Comparison of ENCODE assay signal across 9 cellular contexts in the genomic region with DNA sequence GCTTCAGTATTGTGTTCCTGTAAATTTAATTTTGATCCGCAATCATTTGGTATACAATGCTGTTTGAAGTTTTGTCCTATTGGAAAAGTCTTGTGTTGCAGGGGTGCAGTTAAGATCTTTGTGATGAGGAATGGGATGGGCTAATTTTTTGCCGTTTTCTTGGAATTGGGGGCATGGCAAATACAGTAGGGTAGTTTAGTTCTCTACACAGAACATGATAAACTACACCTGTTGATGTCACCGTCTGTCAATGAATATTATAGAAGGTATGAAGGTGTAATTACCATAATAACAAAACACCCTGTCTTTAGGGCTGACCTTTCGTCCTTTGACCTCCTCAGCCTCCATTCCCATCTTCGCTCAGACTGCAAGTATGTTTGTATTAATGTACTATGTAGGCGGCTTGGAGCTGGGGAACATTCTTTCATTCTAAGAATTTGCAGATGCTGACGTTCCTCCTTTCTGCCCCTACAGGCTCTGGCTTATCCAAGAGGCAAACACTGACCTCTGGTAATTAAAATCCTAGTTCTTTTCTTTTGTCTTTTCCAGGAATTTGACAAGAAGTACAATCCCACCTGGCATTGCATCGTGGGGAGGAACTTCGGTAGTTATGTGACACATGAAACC. TPM values are rescaled to one million over a fixed set of nuclear protein-coding genes. Genes with fewer than 3 reads are reported as not detected.
DNase-seq lines count a peak whose midpoint lies in the region; ATAC-seq and TF ChIP-seq lines count a peak whose summit lies in the region.
"Had no signal": no experiment of that assay in that cellular context is flagged by ENCODE, and none has a peak within 500 bp of the region (broad histone marks: within the 10 kb centered on the region; RNA-seq: fewer than 3 reads in every experiment).

No MANE protein-coding gene starts in this region.

- no peak for TF ChIP-seq POLR2A in Peyer's patch (IDR thresholded peaks at IDR 0.05)
- no peak for TF ChIP-seq POLR2A in esophagus muscularis mucosa (IDR thresholded peaks at IDR 0.05; ENCODE audit: low read depth)

- H3F3A ChIP-seq in DOHH2 (ENCODE audit: control insufficient read depth, insufficient read depth) = peaks cover 42% of the 10 kb centered on the region

- intact Hi-C loops in esophagus muscularis mucosa (cut with DNase I) = loop anchor here (2.0 kb wide), 1 partner anchor 31 kb away; the partner anchor contains the start of gene COQ5

- H3K27ac Mint-ChIP-seq in progenitor cell of endocrine pancreas = peak overlapping the region; percentile 3

- 21% methylated on average over 9 of the region's 9 CpGs for WGBS in esophagus muscularis mucosa

- peak overlapping the region; percentile 90 for H3K4me3 Mint-ChIP-seq in progenitor cell of endocrine pancreas (ENCODE audit: low read depth)

- peaks cover 9% of the 10 kb centered on the region for H3K36me3 Mint-ChIP-seq in progenitor cell of endocrine pancreas (ENCODE audit: insufficient read depth)

- H3K4me1 Mint-ChIP-seq in progenitor cell of endocrine pancreas (ENCODE audit: low read depth) = peaks cover 22% of the 10 kb centered on the region

- TF ChIP-seq EP300 in esophagus muscularis mucosa (IDR thresholded peaks at IDR 0.05) = no peak

- H3K36me3 ChIP-seq in DOHH2 (ENCODE audit: control insufficient read depth, low read length) (peaks cover 47% of the 10 kb centered on the region), Peyer's patch (peaks cover 0 to 18% (median 0%) of the 10 kb centered on the region in 3 donors), esophagus muscularis mucosa (peaks cover 0 to 50% (median 29%) of the 10 kb centered on the region in 4 donors)

- no peaks in the 10 kb centered on the region for H3K27me3 Mint-ChIP-seq in progenitor cell of endocrine pancreas

- ATAC-seq in GM18519 (IDR thresholded peaks at IDR 0.05; ENCODE audit: low FRiP score, unreplicated experiment) (no peak), GM21619 (IDR thresholded peaks at IDR 0.05; ENCODE audit: unreplicated experiment) (no peak)

- peak overlapping the region; percentile 99 for H3K4me2 ChIP-seq in DOHH2 (ENCODE audit: low read length)

- H3K4me1 ChIP-seq in DOHH2 (ENCODE audit: control insufficient read depth, low read length) (peaks cover 20% of the 10 kb centered on the region), Peyer's patch (peaks cover 0 to 15% (median 7%) of the 10 kb centered on the region in 4 donors), esophagus muscularis mucosa (peaks cover 21 to 36% (median 30%) of the 10 kb centered on the region in 4 donors)

- DNase-seq in Peyer's patch (peak in 1 of 3 donors; percentile 57), esophagus muscularis mucosa (ENCODE audit: extremely low spot score) (no peak), progenitor cell of endocrine pancreas (ENCODE audit: low spot score, unreplicated experiment) (no peak), T1000 (lab: John Stamatoyannopoulos, UW) (no peak), NCI-H226 (no peak)
- DNase-seq: activated CD4-positive, alpha-beta T cell treated with anti-CD3 and anti-CD28 coated beads for 1 hour had no signal

- H3K9me2 ChIP-seq in DOHH2 (replicated peaks; ENCODE audit: control insufficient read depth, low read length) = no peaks in the 10 kb centered on the region

- peaks cover 34% of the 10 kb centered on the region for H3K79me2 ChIP-seq in DOHH2 (ENCODE audit: control insufficient read depth, low read length)

- H3K27ac ChIP-seq in DOHH2 (ENCODE audit: low read depth, low read length) (peak overlapping the region; percentile 83), Peyer's patch (peak overlapping the region in 3 of 4 donors; percentile 87 to 88 (median 88)), esophagus muscularis mucosa (replicated peaks in 1 of 4) (peak overlapping the region; percentile 88 to 94 (median 91))

- H4K20me1 ChIP-seq in DOHH2 (ENCODE audit: control insufficient read depth, insufficient read depth, low read depth, low read length) = peaks cover 11% of the 10 kb centered on the region

- no peaks in the 10 kb centered on the region for H3K9me3 Mint-ChIP-seq in progenitor cell of endocrine pancreas (ENCODE audit: low read depth)

- H3K27me3 ChIP-seq in DOHH2 (ENCODE audit: control insufficient read depth, low read length) = no peaks in the 10 kb centered on the region
- no peaks in the 10 kb centered on the region for H3K27me3 ChIP-seq in Peyer's patch
- H3K27me3 ChIP-seq in esophagus muscularis mucosa = no peaks in the 10 kb centered on the region

- H3K4me3 ChIP-seq in DOHH2 (ENCODE audit: low read length) (peak overlapping the region; percentile 97), Peyer's patch (peak overlapping the region; percentile 70 to 95 (median 90)), esophagus muscularis mucosa (peak overlapping the region; percentile 78 to 96 (median 88))

- H3K9me3 ChIP-seq in DOHH2 (ENCODE audit: control insufficient read depth, insufficient read depth, low read length) = no peaks in the 10 kb centered on the region
- H3K9me3 ChIP-seq in Peyer's patch = no peaks in the 10 kb centered on the region
- H3K9me3 ChIP-seq in esophagus muscularis mucosa = no peaks in the 10 kb centered on the region

- TF ChIP-seq CTCF in DOHH2 (IDR thresholded peaks at IDR 0.05; ENCODE audit: low read depth, low read length, poor library complexity, severe bottlenecking) (no peak), Peyer's patch (IDR thresholded peaks at IDR 0.05) (peak in 3 of 6 experiments; percentile 1 to 5 (median 4)), esophagus muscularis mucosa (IDR thresholded peaks at IDR 0.05) (no peak), progenitor cell of endocrine pancreas (IDR thresholded peaks at IDR 0.05; ENCODE audit: unreplicated experiment) (no peak)

RNA-seq across cellular contexts. Expression of gene DYNLL1, which starts 1.7 kb away (rescaled TPM):
- total RNA-seq in Peyer's patch (100 to 1,000 TPM; 128 to 212 (median 199) TPM), esophagus muscularis mucosa (100 to 1,000 TPM; 229 to 289 (median 269) TPM), progenitor cell of endocrine pancreas (356 and 386 TPM in 2 replicates)

RNA-seq across cellular contexts. Expression of gene SRSF9, which starts 28.1 kb away (rescaled TPM):
- total RNA-seq in Peyer's patch (100 to 1,000 TPM in 1 of 4 donors, 10 to 100 TPM in 3; 59.9 to 144 (median 78.1) TPM), esophagus muscularis mucosa (10 to 100 TPM; 52.7 to 60.2 (median 54.7) TPM), progenitor cell of endocrine pancreas (282 and 286 TPM in 2 replicates)

RNA-seq across cellular contexts. Expression of gene COQ5, which starts 31.3 kb away (rescaled TPM):
- 10 to 100 TPM; 22.6 to 40.4 (median 28.6) TPM for total RNA-seq in Peyer's patch
- total RNA-seq in esophagus muscularis mucosa = 10 to 100 TPM; 12.1 to 25.3 (median 21.4) TPM
- 33.3 and 36.2 TPM in 2 replicates for total RNA-seq in progenitor cell of endocrine pancreas

RNA-seq across cellular contexts. Expression of gene RNF10, which starts 36.5 kb away (rescaled TPM):
- total RNA-seq in Peyer's patch = 100 to 1,000 TPM; 220 to 375 (median 305) TPM
- total RNA-seq in esophagus muscularis mucosa = 100 to 1,000 TPM; 160 to 296 (median 175) TPM
- 167 and 171 TPM in 2 replicates for total RNA-seq in progenitor cell of endocrine pancreas

RNA-seq across cellular contexts. Expression of gene GATC, which starts 51.4 kb away (rescaled TPM):
- total RNA-seq in Peyer's patch = 10 to 100 TPM; 18.6 to 37.1 (median 27.3) TPM
- total RNA-seq in esophagus muscularis mucosa = 10 to 100 TPM; 18.5 to 24.0 (median 20.2) TPM
- 28.0 and 30.9 TPM in 2 replicates for total RNA-seq in progenitor cell of endocrine pancreas
